Comparison of ENCODE assay signal across 12 cellular contexts in the genomic region with DNA sequence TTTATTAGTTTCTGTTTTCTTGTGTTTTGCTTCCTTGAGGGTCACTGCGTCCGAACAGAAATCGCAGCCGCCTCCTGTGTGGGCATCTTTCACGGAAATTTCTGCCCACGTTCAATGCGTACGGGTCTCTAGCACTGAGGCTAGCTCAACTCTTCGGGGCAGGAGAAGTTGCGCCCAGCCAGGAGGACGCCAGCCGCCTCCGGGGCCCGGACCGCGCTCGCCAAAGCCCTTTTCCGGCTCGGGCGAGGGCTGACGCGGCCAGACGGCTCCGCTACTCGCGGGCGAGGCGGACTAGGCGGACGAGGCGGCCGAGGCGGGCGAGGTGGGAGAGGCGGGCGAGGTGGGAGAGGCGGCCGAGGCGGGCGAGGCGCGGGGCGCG. TPM values are rescaled to one million over a fixed set of nuclear protein-coding genes. Genes with fewer than 3 reads are reported as not detected.
DNase-seq lines count a peak whose midpoint lies in the region; ATAC-seq and TF ChIP-seq lines count a peak whose summit lies in the region.
"Had no signal": no experiment of that assay in that cellular context is flagged by ENCODE, and none has a peak within 500 bp of the region (broad histone marks: within the 10 kb centered on the region; RNA-seq: fewer than 3 reads in every experiment).

No MANE protein-coding gene starts in this region.

- H3K4me1 ChIP-seq in HUES64 (ENCODE audit: insufficient read depth, low read length) = peaks cover 43% of the 10 kb centered on the region

- H3K9me3 Mint-ChIP-seq in mesothelial cell of epicardium = no peaks in the 10 kb centered on the region

- peak overlapping the region; percentile 80 for H3K4me3 Mint-ChIP-seq in mesothelial cell of epicardium

- H3K9ac ChIP-seq in HUES64 (ENCODE audit: low read depth, low read length) = peak overlapping the region; percentile 45; the same call in 1 of the 2 replicates

- H3K27ac Mint-ChIP-seq in mesothelial cell of epicardium = peak overlapping the region; percentile 63

- ATAC-seq in GM21619 (IDR thresholded peaks at IDR 0.05; ENCODE audit: unreplicated experiment) = no peak

- H3K4me3 ChIP-seq in HUES64 (ENCODE audit: low read length) (peak overlapping the region; percentile 40), epithelial cell of proximal tubule (ENCODE audit: low read depth, low read length) (peak overlapping the region; percentile 57)

- H3K36me3 ChIP-seq in HUES64 (ENCODE audit: insufficient read depth, low read length) = no peaks in the 10 kb centered on the region
- H3K36me3 ChIP-seq: sigmoid colon had no signal

- H3K4me1 Mint-ChIP-seq in mesothelial cell of epicardium = peaks cover 41% of the 10 kb centered on the region

- TF ChIP-seq CTCF in epithelial cell of proximal tubule (conservative IDR thresholded peaks at IDR 0.05; ENCODE audit: low read depth, low read length) = no peak
- TF ChIP-seq CTCF in mesothelial cell of epicardium (IDR thresholded peaks at IDR 0.05; ENCODE audit: unreplicated experiment) = no peak

- H3K9me3 ChIP-seq in HUES64 (ENCODE audit: insufficient read depth, low read depth, low read length) = no peaks in the 10 kb centered on the region
- H3K9me3 ChIP-seq: sigmoid colon had no signal

- peak; percentile 31 for DNase-seq in AG08396 (ENCODE audit: low spot score)
- DNase-seq in epithelial cell of proximal tubule (ENCODE audit: low read depth) = no peak
- DNase-seq in mesothelial cell of epicardium (ENCODE audit: low spot score in 2 of 2, unreplicated experiment in 2 of 2) = peak in 1 of 2 experiments; percentile 64
- DNase-seq in NCI-H1694 treated with DMSO at 0.1 percent for 48 hours (lab: John Stamatoyannopoulos, UW) = no peak
- no peak for DNase-seq in central memory CD4-positive, alpha-beta T cell
- no peak for DNase-seq in NCI-H2107 treated with DMSO at 0.1 percent for 48 hours (lab: John Stamatoyannopoulos, UW; ENCODE audit: unreplicated experiment)
- DNase-seq: activated CD4-positive, alpha-beta T cell treated with anti-CD3 and anti-CD28 coated beads, Interleukin-2, amount 50 U/mL, for 1 hour; sigmoid colon; stimulated activated naive CD4-positive, alpha-beta T cell treated with Interleukin-2 at 50 U/mL for 16 hours had no signal

- no peaks in the 10 kb centered on the region for H3K36me3 Mint-ChIP-seq in mesothelial cell of epicardium

- under 1% methylated on average over 44 of the region's 44 CpGs for WGBS in HUES64

- H3K27me3 ChIP-seq in HUES64 (ENCODE audit: insufficient read depth, low read length) = peaks cover 100% of the 10 kb centered on the region

- H3K27ac ChIP-seq in HUES64 (ENCODE audit: low read depth, low read length) = no peak overlapping the region
- H3K27ac ChIP-seq: sigmoid colon had no signal

- H3K27me3 Mint-ChIP-seq in mesothelial cell of epicardium (ENCODE audit: low read depth) = peaks cover 79% of the 10 kb centered on the region

RNA-seq across cellular contexts. Expression of gene TFAP2B, which starts 0.8 kb away (rescaled TPM):
- polyA plus RNA-seq in HUES64 (2013, experiment 1 of 2) = 2.2 TPM
- 5.4 TPM for polyA plus RNA-seq in HUES64 (2013, experiment 2 of 2)
- total RNA-seq in epithelial cell of proximal tubule (4.6 and 8.3 TPM in 2 replicates), mesothelial cell of epicardium (4.9 to 6.8 TPM (median 5.0 TPM) in 3 replicates)
- total RNA-seq: aorta had no signal
